Comparison of ENCODE assay signal across 23 cellular contexts in genomic region chr6:166870602-166871208, GRCh38.
DNase-seq lines count a peak whose midpoint lies in the region; ATAC-seq, FAIRE-seq and TF ChIP-seq lines count a peak whose summit lies in the region.
"Had no signal": no experiment of that assay in that cellular context is flagged by ENCODE, and none has a peak within 500 bp of the region (broad histone marks: within the 10 kb centered on the region; RNA-seq: fewer than 3 reads in every experiment).

No MANE protein-coding gene starts in this region.

- H4K91ac ChIP-seq in H1 (replicated peaks; ENCODE audit: insufficient read length, low read length), result no peak overlapping the region

- H4K20me1 ChIP-seq in HCT116 (ENCODE audit: insufficient read depth) (no peaks in the 10 kb centered on the region), H1 (replicated peaks in 1 of 2; ENCODE audit: control insufficient read depth in 1 of 2, insufficient read depth in 2 of 2, low read length in 2 of 2) (no peaks in the 10 kb centered on the region)
- H4K20me1 ChIP-seq: BLaER1 treated with 17β-estradiol and CSF1 and Interleukin-3, amounts not matched to agents 10 nM and 100 nM had no signal

- H2AFZ ChIP-seq in HCT116 (ENCODE audit: low read depth, low read length, poor library complexity, severe bottlenecking) (no peak overlapping the region), H1 (ENCODE audit: low read length) (no peak overlapping the region)

- H3K79me2 ChIP-seq in HCT116 (ENCODE audit: insufficient read depth, low read length) (no peaks in the 10 kb centered on the region), H1 (ENCODE audit: control insufficient read depth in 1 of 2, insufficient read depth in 2 of 2, low read length in 2 of 2) (no peaks in the 10 kb centered on the region)

- H2BK5ac ChIP-seq in H1 (ENCODE audit: low read depth, low read length), result no peak overlapping the region

- H3K4me3 ChIP-seq in HCT116 (replicated peaks in 1 of 2; ENCODE audit: low read depth in 1 of 2, low read length in 2 of 2) (no peak overlapping the region), H1 (ENCODE audit: extremely low read depth in 1 of 4, insufficient read depth in 2 of 4, low read depth in 3 of 4, low read length in 4 of 4) (no peak overlapping the region)
- H3K4me3 ChIP-seq: A549; BLaER1 treated with 17β-estradiol and CSF1 and Interleukin-3, amounts not matched to agents 10 nM and 100 nM had no signal

- no peak overlapping the region for H3K27ac ChIP-seq in HCT116 (ENCODE audit: low read depth, low read length)
- no peak overlapping the region for H3K27ac ChIP-seq in H1 (ENCODE audit: low read depth, low read length)
- H3K27ac ChIP-seq: 22Rv1; A549; BLaER1 treated with 17β-estradiol and CSF1 and Interleukin-3, amounts not matched to agents 10 nM and 100 nM; C4-2B had no signal

- WGBS in H1 (ENCODE audit: extremely low coverage in 1 of 2, insufficient coverage in 1 of 2, insufficient read length in 1 of 2, insufficient replicate concordance in 2 of 2, low coverage in 1 of 2, low lambda C conversion rate in 2 of 2, missing lambda C conversion rate in 1 of 2), 2 experiments, result 95% methylated on average over 20 of the region's 20 CpGs; no CpG with 5 or more reads in 1 of the 2 experiments

- no peak for TF ChIP-seq POLR2A in HCT116 (IDR thresholded peaks at IDR 0.05; ENCODE audit: borderline replicate concordance, extremely low read depth, insufficient read depth, insufficient read length)
- no peak for TF ChIP-seq POLR2A in H1 (IDR thresholded peaks at IDR 0.05; ENCODE audit: control extremely low read depth in 1 of 2, low read depth in 2 of 2, low read length in 2 of 2)

- no peak overlapping the region for H2AK5ac ChIP-seq in H1 (ENCODE audit: low read depth, low read length)

- no peak overlapping the region for H3K14ac ChIP-seq in H1 (ENCODE audit: insufficient read length)

- H4K8ac ChIP-seq in H1 (ENCODE audit: extremely low read depth, insufficient read depth, low read length), result peak overlapping the region; percentile 39; the same call in 1 of the 2 replicates

- no peak overlapping the region for H2BK12ac ChIP-seq in H1 (ENCODE audit: low read depth, low read length)

- H3K4me1 ChIP-seq in HCT116 (ENCODE audit: control insufficient read depth in 1 of 2, insufficient read depth in 2 of 2, low read length in 2 of 2), result peaks cover 11 to 13% of the 10 kb centered on the region in 2 experiments; a peak in 3 of 4 replicates
- no peaks in the 10 kb centered on the region; a peak in 2 of 7 replicates for H3K4me1 ChIP-seq in H1 (replicated peaks in 1 of 4; ENCODE audit: control insufficient read depth in 3 of 4, insufficient read depth in 4 of 4, low read length in 3 of 4)
- H3K4me1 ChIP-seq: A549 had no signal

- no peak for TF ChIP-seq EP300 in H1 (IDR thresholded peaks at IDR 0.05; ENCODE audit: borderline replicate concordance in 1 of 2, low read depth in 2 of 2, low read length in 2 of 2)

- intact Hi-C loops in HCT116 (cut with micrococcal nuclease), result no loop called here

- no peaks in the 10 kb centered on the region for H3K79me1 ChIP-seq in H1 (ENCODE audit: low read depth, low read length)

- peak; percentile 67; the same call in 1 of the 2 replicates for ATAC-seq in HCT116
- ATAC-seq: A549; CD8-positive, alpha-beta T cell had no signal

- no peaks in the 10 kb centered on the region for H3K9me2 ChIP-seq in HCT116 (ENCODE audit: insufficient read depth)

- no peak overlapping the region for H3K56ac ChIP-seq in H1 (replicated peaks; ENCODE audit: insufficient read length, low read depth, low read length)

- POLR2A ChIA-PET in HCT116 (lab: Charles Lee) (no interaction called here), H1 (lab: Charles Lee; ENCODE audit: partially characterized antibody) (no interaction called here)

- no peaks in the 10 kb centered on the region for H3K23me2 ChIP-seq in H1 (ENCODE audit: low read depth, low read length)

- no peak overlapping the region; the same call in 1 of the 2 replicates for H3K18ac ChIP-seq in H1 (ENCODE audit: extremely low read depth, low read length)

- peak overlapping the region; percentile 38 for H3K4me2 ChIP-seq in HCT116 (ENCODE audit: low read length)
- H3K4me2 ChIP-seq in H1 (ENCODE audit: insufficient read depth in 1 of 2, low read depth in 2 of 2, low read length in 2 of 2), result no peak overlapping the region
- H3K4me2 ChIP-seq: A549; BLaER1 treated with 17β-estradiol and CSF1 and Interleukin-3, amounts not matched to agents 10 nM and 100 nM had no signal

- FAIRE-seq in H1 (lab: Jason Lieb, UNC), result no peak
- FAIRE-seq in HTR-8/SVneo (lab: Jason Lieb, UNC), result no peak
- FAIRE-seq: A549, D721Med, G401.6, GM12891, GM18507, GM19239 had no signal

- TF ChIP-seq RAD21 in HCT116 (IDR thresholded peaks at IDR 0.05; ENCODE audit: low read depth) (no peak), H1 (IDR thresholded peaks at IDR 0.05 in 1 of 2, conservative IDR thresholded peaks at IDR 0.05 in 1 of 2; ENCODE audit: low read depth in 2 of 2, low read length in 2 of 2) (no peak)

- no peak overlapping the region for H4K5ac ChIP-seq in H1 (ENCODE audit: insufficient read length, low read depth, low read length)

- H2BK20ac ChIP-seq in H1 (ENCODE audit: low read length), result no peak overlapping the region

- H3K9me3 ChIP-seq in HCT116 (ENCODE audit: control insufficient read depth in 1 of 2, insufficient read depth in 1 of 2, low read depth in 1 of 2, low read length in 2 of 2), result no peaks in the 10 kb centered on the region
- H3K9me3 ChIP-seq in H1 (ENCODE audit: insufficient read depth in 2 of 2, low read depth in 1 of 2, low read length in 1 of 2), result no peaks in the 10 kb centered on the region
- H3K9me3 ChIP-seq: A549; BLaER1 treated with 17β-estradiol and CSF1 and Interleukin-3, amounts not matched to agents 10 nM and 100 nM; Caco-2 had no signal

- DNase-seq in HCT116 (ENCODE audit: low read depth, low spot score) (no peak), SW480 (ENCODE audit: low spot score) (peak; percentile 62), H1 (ENCODE audit: low read depth in 1 of 2, low spot score in 2 of 2) (no peak), islet precursor cell (peak; percentile 83), HTR-8/SVneo (ENCODE audit: insufficient read length, low spot score) (no peak)
- no peak for DNase-seq in activated naive CD4-positive, alpha-beta T cell treated with anti-CD3 and anti-CD28 coated beads, Interleukin-2, amount 50 U/mL, for 16 hours
- no peak for DNase-seq in activated CD4-positive, alpha-beta T cell treated with anti-CD3 and anti-CD28 coated beads for 4 hours
- DNase-seq: AML-193; Caco-2; Calu3; CD4-positive, alpha-beta T cell; CD8-positive, alpha-beta T cell; DMS79 treated with DMSO at 0.1 percent for 48 hours; GF-D8 had no signal

- H3K4ac ChIP-seq in H1 (replicated peaks; ENCODE audit: insufficient read length, low read depth, low read length), result no peak overlapping the region

- H3K9ac ChIP-seq in HCT116 (ENCODE audit: low read length) (no peak overlapping the region), H1 (replicated peaks in 1 of 4; ENCODE audit: extremely low read depth in 1 of 4, low read depth in 3 of 4, low read length in 3 of 4) (no peak overlapping the region; a peak in 1 of 7 replicates)
- H3K9ac ChIP-seq: BLaER1 treated with 17β-estradiol and CSF1 and Interleukin-3, amounts not matched to agents 10 nM and 100 nM had no signal

- H3K23ac ChIP-seq in H1 (ENCODE audit: insufficient read length), result no peak overlapping the region

- TF ChIP-seq CTCF in HCT116 (IDR thresholded peaks at IDR 0.05 in 2 of 3, conservative IDR thresholded peaks at IDR 0.05 in 1 of 3; ENCODE audit: borderline replicate concordance in 1 of 3, insufficient read depth in 1 of 3, low read depth in 2 of 3, low read length in 2 of 3) (no peak), H1 (IDR thresholded peaks at IDR 0.05; ENCODE audit: control extremely low read depth in 1 of 3, insufficient read depth in 1 of 3, low read depth in 1 of 3, low read length in 3 of 3) (no peak)

- H2BK15ac ChIP-seq in H1 (ENCODE audit: low read length), result no peak overlapping the region

- H3K36me3 ChIP-seq in HCT116 (ENCODE audit: control insufficient read depth in 1 of 2, insufficient read depth in 2 of 2, low read length in 2 of 2) (no peaks in the 10 kb centered on the region), H1 (ENCODE audit: control insufficient read depth in 2 of 4, insufficient read depth in 4 of 4, low read length in 3 of 4) (no peaks in the 10 kb centered on the region)

- CTCF ChIA-PET in HCT116 (lab: Charles Lee) (no interaction called here), H1 (lab: Charles Lee; ENCODE audit: partially characterized antibody) (interaction anchor here (1.1 kb wide), 1 partner anchor 119 kb away, joined by 4 read pairs; no protein-coding TSS in a partner anchor)

- H2BK120ac ChIP-seq in H1 (replicated peaks; ENCODE audit: low read depth, low read length), result no peak overlapping the region

- RAD21 ChIA-PET in HCT116 (lab: Charles Lee; ENCODE audit: low non-redundant PET in 1 of 2, low total read pairs in 2 of 2, uncharacterized antibody in 2 of 2, unreplicated experiment in 2 of 2), result no interaction called here

- no TSS peak for BruUV-seq in HCT116 (replicated peaks; lab: Mats Ljungman, UMichigan)

- H3K27me3 ChIP-seq in HCT116 (ENCODE audit: insufficient read depth, low read length) (no peaks in the 10 kb centered on the region), H1 (replicated peaks in 1 of 4; ENCODE audit: control insufficient read depth in 3 of 4, extremely low read depth in 1 of 4, insufficient read depth in 3 of 4, low read length in 3 of 4) (peaks cover 0 to 2% (median 0%) of the 10 kb centered on the region in 4 experiments; a peak in 1 of 7 replicates)
- H3K27me3 ChIP-seq: BLaER1 treated with 17β-estradiol and CSF1 and Interleukin-3, amounts not matched to agents 10 nM and 100 nM had no signal

TF ChIP-seq in HCT116, 20 proteins besides CTCF, POLR2A, EP300 and RAD21 (continues in another document):
- TF ChIP-seq CEBPB (IDR thresholded peaks at IDR 0.05; ENCODE audit: low read depth), result no peak
- TF ChIP-seq YY1 (IDR thresholded peaks at IDR 0.05; ENCODE audit: extremely low read depth, insufficient replicate concordance, low read depth, low read length), result no peak
- no peak for TF ChIP-seq EZH2phosphoT487 (IDR thresholded peaks at IDR 0.05; ENCODE audit: borderline replicate concordance)
- no peak for TF ChIP-seq POLR2AphosphoS5 (IDR thresholded peaks at IDR 0.05; ENCODE audit: low read depth, low read length)
- no peak for TF ChIP-seq ELF1 (IDR thresholded peaks at IDR 0.05; ENCODE audit: borderline replicate concordance, low read depth)
- no peak for TF ChIP-seq ZNF274 (IDR thresholded peaks at IDR 0.05; ENCODE audit: low read depth, low read length)

TF ChIP-seq in H1, 55 proteins besides CTCF, POLR2A, EP300 and RAD21 (continues in another document):
- TF ChIP-seq ATF2 (IDR thresholded peaks at IDR 0.05; ENCODE audit: low read length), result no peak

Comparison
In these comparisons a context has a peak if more than half of its experiments do, and no peak if none do; other contexts are left out.
1. DNase-seq: peak in SW480 (single experiment) and islet precursor cell (single experiment); none in HCT116 (single experiment), H1 (0 of 2), HTR-8/SVneo (single experiment), activated naive CD4-positive, alpha-beta T cell treated with anti-CD3 and anti-CD28 coated beads, Interleukin-2, amount 50 U/mL, for 16 hours (single experiment) and activated CD4-positive, alpha-beta T cell treated with anti-CD3 and anti-CD28 coated beads for 4 hours (0 of 2).